Comparison of ENCODE assay signal across 8 cellular contexts in the genomic region with DNA sequence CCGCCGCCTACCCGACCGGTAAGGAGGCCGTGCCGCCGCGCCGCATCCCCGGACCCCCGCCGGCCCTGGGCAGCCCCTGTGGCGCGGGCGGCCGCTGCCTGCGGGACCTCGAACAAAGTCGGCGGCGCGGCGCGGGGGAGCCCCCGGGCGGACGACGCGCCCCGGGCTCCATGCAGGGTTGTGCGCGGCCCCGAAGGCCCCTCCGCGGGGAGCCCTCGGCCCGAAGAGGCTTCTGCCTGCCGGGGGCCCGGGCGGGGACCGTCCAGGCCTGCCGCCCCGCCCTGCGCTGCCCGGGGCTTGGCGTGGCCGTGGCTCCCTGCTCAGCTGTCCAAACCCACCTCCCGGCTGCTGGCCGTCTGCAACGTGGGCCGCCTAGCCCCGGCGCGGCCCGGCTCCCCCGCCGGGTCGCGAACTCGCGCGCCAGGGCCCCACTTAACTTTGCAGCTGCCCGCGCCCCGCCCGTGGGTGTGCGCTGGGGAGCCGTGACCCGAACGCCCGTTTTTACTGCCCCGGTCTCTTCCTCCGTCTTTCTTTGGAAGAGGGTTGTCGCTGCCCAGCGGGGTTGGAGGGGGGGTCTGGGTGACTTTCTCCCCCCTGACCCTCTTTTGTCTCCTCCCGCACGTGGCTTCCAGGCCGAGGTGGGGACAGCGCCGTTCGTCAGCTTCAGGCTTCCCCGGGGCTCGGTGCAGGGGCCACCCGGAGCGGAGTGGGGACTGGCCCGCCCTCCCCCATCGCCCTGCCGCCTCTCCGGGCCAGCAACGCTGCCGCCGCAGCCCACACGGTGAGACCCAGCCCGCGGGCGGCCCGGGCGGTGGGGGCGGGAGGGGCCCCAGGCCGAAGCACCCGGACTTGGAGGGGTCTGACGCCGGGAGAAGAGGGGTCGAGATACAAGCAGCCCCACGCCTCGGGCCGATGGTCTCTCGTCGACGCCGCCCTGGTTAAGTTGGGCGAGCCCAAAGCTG. TPM values are rescaled to one million over a fixed set of nuclear protein-coding genes. Genes with fewer than 3 reads are reported as not detected.
DNase-seq lines count a peak whose midpoint lies in the region; ATAC-seq and TF ChIP-seq lines count a peak whose summit lies in the region.

No MANE protein-coding gene starts in this region.

- peak overlapping the region; percentile 48 for H3K27ac ChIP-seq in OCI-LY3 (ENCODE audit: low read length)
- peak overlapping the region; percentile 95 to 99 (median 98) for H3K27ac ChIP-seq in heart right ventricle

- intact Hi-C loops in heart right ventricle (cut with DNase I): loop anchor here (1.0 to 10.0 kb wide), 18 partner anchors 48 to 382 kb away; a partner anchor contains a TSS

- H4K20me1 ChIP-seq in OCI-LY3 (ENCODE audit: insufficient read depth, low read length): peaks cover 42% of the 10 kb centered on the region

- H3K36me3 ChIP-seq in OCI-LY3 (replicated peaks; ENCODE audit: low read depth, low read length): peaks cover 16% of the 10 kb centered on the region
- peaks cover 0 to 18% (median 0%) of the 10 kb centered on the region in 9 donors for H3K36me3 ChIP-seq in heart right ventricle

- no peak for TF ChIP-seq CTCF in OCI-LY3 (IDR thresholded peaks at IDR 0.05; ENCODE audit: low read depth, low read length)
- no peak for TF ChIP-seq CTCF in heart right ventricle (IDR thresholded peaks at IDR 0.05)

- H3K9ac ChIP-seq in OCI-LY3 (ENCODE audit: low read length): peak overlapping the region; percentile 98

- H3K27me3 ChIP-seq in OCI-LY3 (ENCODE audit: low read depth, low read length) (no peaks in the 10 kb centered on the region), heart right ventricle (no peaks in the 10 kb centered on the region)

- ATAC-seq in HG02588 (IDR thresholded peaks at IDR 0.05; ENCODE audit: unreplicated experiment) (peak; percentile 29), heart right ventricle (peak; percentile 7 to 75 (median 24))

- peak; percentile 32 for DNase-seq in DMS 273 (lab: John Stamatoyannopoulos, UW; ENCODE audit: unreplicated experiment)
- DNase-seq in DMS 273 treated with DMSO at 0.1 percent for 48 hours (lab: John Stamatoyannopoulos, UW): no peak
- peak; percentile 49 for DNase-seq in activated naive CD4-positive, alpha-beta T cell treated with anti-CD3 and anti-CD28 coated beads, Interleukin-2, amount 50 U/mL, for 16 hours
- DNase-seq in heart right ventricle: peak; percentile 28 to 57
- DNase-seq in retina: peak; percentile 74
- DNase-seq in cerebellar nuclear complex (lab: John Stamatoyannopoulos, UW): no peak

- H3K4me1 ChIP-seq in OCI-LY3 (ENCODE audit: low read length) (peaks cover 18% of the 10 kb centered on the region), heart right ventricle (peaks cover 2 to 51% (median 46%) of the 10 kb centered on the region in 9 donors)

- no peak overlapping the region; the same call in 1 of the 2 replicates for H2AFZ ChIP-seq in OCI-LY3 (ENCODE audit: low read depth, low read length)

- H3K79me2 ChIP-seq in OCI-LY3 (ENCODE audit: low read length): peaks cover 58% of the 10 kb centered on the region

- peak overlapping the region; percentile 100 for H3K4me2 ChIP-seq in OCI-LY3 (ENCODE audit: low read length)

- H3K4me3 ChIP-seq in OCI-LY3 (ENCODE audit: low read length): peak overlapping the region; percentile 99
- peak overlapping the region; percentile 39 to 99 (median 91) for H3K4me3 ChIP-seq in heart right ventricle

- 0 to 1% methylated on average over 92 to 112 of the region's 112 CpGs for WGBS in heart right ventricle, 2 donors

- H3K9me3 ChIP-seq in OCI-LY3 (ENCODE audit: insufficient read depth, low read length) (no peaks in the 10 kb centered on the region), heart right ventricle (no peaks in the 10 kb centered on the region)

RNA-seq across cellular contexts. Expression of a gene that starts 0.9 kb away (rescaled TPM):
- total RNA-seq in heart right ventricle: 10 to 100 TPM; 30.0 to 55.8 (median 44.2) TPM
- polyA plus RNA-seq in heart right ventricle: 10 to 100 TPM in 1 of 2 donors, 1 to 10 TPM in 1; 6.4 to 10.1 TPM

Comparison
In these comparisons a context has a peak if more than half of its experiments do, and no peak if none do; other contexts are left out.
1. DNase-seq: peak in DMS 273 (single experiment), activated naive CD4-positive, alpha-beta T cell treated with anti-CD3 and anti-CD28 coated beads, Interleukin-2, amount 50 U/mL, for 16 hours (single experiment), heart right ventricle (2 of 2) and retina (single experiment); none in DMS 273 treated with DMSO at 0.1 percent for 48 hours (single experiment) and cerebellar nuclear complex (0 of 2).